ENCODE assay signal across 8 cellular contexts in the genomic region with DNA sequence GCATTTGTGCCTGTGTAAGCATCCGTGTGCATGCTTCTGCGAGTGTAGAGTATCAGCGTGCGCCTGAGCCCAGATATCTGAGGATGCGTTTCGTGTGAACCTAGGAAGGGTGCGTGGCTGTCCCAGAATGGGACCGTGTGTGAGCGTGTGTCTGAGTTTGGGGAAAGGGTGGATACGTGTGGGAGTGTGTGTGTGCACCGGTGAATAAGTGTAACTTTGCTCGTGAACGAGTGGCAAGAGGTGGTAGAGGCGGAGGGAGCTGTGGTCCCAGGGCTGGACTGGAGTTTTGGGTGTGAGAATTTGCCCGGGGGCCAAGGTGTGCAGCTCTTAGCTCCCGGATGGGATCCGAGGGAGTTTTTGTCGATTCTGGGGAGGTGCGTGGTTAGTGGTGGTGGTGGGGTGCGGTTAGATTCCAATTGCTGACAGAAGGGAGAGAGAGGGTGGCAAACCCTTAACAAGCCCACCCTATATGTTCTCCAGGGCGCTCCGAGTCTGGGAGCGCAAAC. TPM values are rescaled to one million over a fixed set of nuclear protein-coding genes. Genes with fewer than 3 reads are reported as not detected.
DNase-seq lines count a peak whose midpoint lies in the region; ATAC-seq and TF ChIP-seq lines count a peak whose summit lies in the region.

No MANE protein-coding gene starts in this region.

- DNase-seq in T-helper 2 cell treated with Interferon-gamma antibody and Interleukin-4, amounts not matched to agents 5 μg/mL and 100 μg/mL, for 36 hours (ENCODE audit: low spot score): no peak
- DNase-seq in T-helper 2 cell: no peak
- DNase-seq in activated CD8-positive, alpha-beta T cell treated with anti-CD3 and anti-CD28 coated beads for 36 hours: no peak
- DNase-seq in MV-4-11 (lab: John Stamatoyannopoulos, UW): no peak
- no peak for DNase-seq in MM.1S

- H3K27me3 ChIP-seq in iPS-18a (ENCODE audit: control insufficient read depth, insufficient read depth, low read length) (peaks cover 53% of the 10 kb centered on the region), MM.1S (replicated peaks; ENCODE audit: insufficient read depth, low read length) (peaks cover 30% of the 10 kb centered on the region)

- H3K9ac ChIP-seq in iPS-18a (ENCODE audit: low read length) (no peak overlapping the region), MM.1S (ENCODE audit: low read length) (no peak overlapping the region)

- peak overlapping the region; percentile 58 for H3K4me3 ChIP-seq in iPS-18a (ENCODE audit: low read length)
- H3K4me3 ChIP-seq in skin epidermis: peak overlapping the region in 5 of 7 experiments; percentile 28 to 64 (median 48)
- no peak overlapping the region for H3K4me3 ChIP-seq in MM.1S (ENCODE audit: low read length)

- intact Hi-C loops in activated CD8-positive, alpha-beta T cell treated with anti-CD3 and anti-CD28 coated beads for 36 hours (cut with micrococcal nuclease): loop anchor here (5.0 kb wide), 1 partner anchor 138 kb away; no protein-coding TSS in a partner anchor

- H3K9me2 ChIP-seq in MM.1S (replicated peaks; ENCODE audit: insufficient read depth, low read length): no peaks in the 10 kb centered on the region

- H3F3A ChIP-seq in MM.1S (ENCODE audit: insufficient read depth, low read length): no peaks in the 10 kb centered on the region

- CTCF ChIA-PET in activated CD8-positive, alpha-beta T cell treated with anti-CD3 and anti-CD28 coated beads for 36 hours (lab: Charles Lee): interaction anchor here (0.7 to 7.3 kb wide), 23 partner anchors 8 to 426 kb away, joined by 3 to 65 read pairs (median 3); no protein-coding TSS in a partner anchor

- H3K4me1 Mint-ChIP-seq in T-helper 2 cell treated with Interferon-gamma antibody and Interleukin-4, amounts not matched to agents 5 μg/mL and 100 μg/mL, for 36 hours (ENCODE audit: low read depth): peaks cover 7% of the 10 kb centered on the region
- H3K4me1 Mint-ChIP-seq in activated CD8-positive, alpha-beta T cell treated with anti-CD3 and anti-CD28 coated beads for 36 hours (ENCODE audit: low read depth): peaks cover 21% of the 10 kb centered on the region

- peak overlapping the region; percentile 45 for H3K4me3 Mint-ChIP-seq in T-helper 2 cell treated with Interferon-gamma antibody and Interleukin-4, amounts not matched to agents 5 μg/mL and 100 μg/mL, for 36 hours
- peak overlapping the region; percentile 44 for H3K4me3 Mint-ChIP-seq in activated CD8-positive, alpha-beta T cell treated with anti-CD3 and anti-CD28 coated beads for 36 hours

- H3K4me1 ChIP-seq in iPS-18a (ENCODE audit: control insufficient read depth, low read depth, low read length) (peaks cover 9% of the 10 kb centered on the region), MM.1S (ENCODE audit: low read length) (no peaks in the 10 kb centered on the region)

- TF ChIP-seq CTCF in activated CD8-positive, alpha-beta T cell treated with anti-CD3 and anti-CD28 coated beads for 36 hours (IDR thresholded peaks at IDR 0.05): no peak
- TF ChIP-seq CTCF in MM.1S (IDR thresholded peaks at IDR 0.05; ENCODE audit: low read length): no peak

- H3K9me3 ChIP-seq in iPS-18a (ENCODE audit: control insufficient read depth, low read depth, low read length) (no peaks in the 10 kb centered on the region), MM.1S (replicated peaks; ENCODE audit: insufficient read depth, low read length) (no peaks in the 10 kb centered on the region)

- no peak overlapping the region for H3K27ac Mint-ChIP-seq in T-helper 2 cell treated with Interferon-gamma antibody and Interleukin-4, amounts not matched to agents 5 μg/mL and 100 μg/mL, for 36 hours
- H3K27ac Mint-ChIP-seq in activated CD8-positive, alpha-beta T cell treated with anti-CD3 and anti-CD28 coated beads for 36 hours: no peak overlapping the region

- no peaks in the 10 kb centered on the region for H4K20me1 ChIP-seq in MM.1S (ENCODE audit: insufficient read depth, low read length)

- no peaks in the 10 kb centered on the region for H3K36me3 Mint-ChIP-seq in T-helper 2 cell treated with Interferon-gamma antibody and Interleukin-4, amounts not matched to agents 5 μg/mL and 100 μg/mL, for 36 hours (ENCODE audit: low read depth)
- H3K36me3 Mint-ChIP-seq in activated CD8-positive, alpha-beta T cell treated with anti-CD3 and anti-CD28 coated beads for 36 hours (ENCODE audit: low read depth): no peaks in the 10 kb centered on the region

- no peak overlapping the region for H2AFZ ChIP-seq in MM.1S (ENCODE audit: low read length)

- ATAC-seq in activated CD8-positive, alpha-beta T cell treated with anti-CD3 and anti-CD28 coated beads for 36 hours: no peak
- ATAC-seq in GM19324 (IDR thresholded peaks at IDR 0.05; ENCODE audit: low FRiP score, unreplicated experiment): no peak

- H3K9me3 Mint-ChIP-seq in T-helper 2 cell treated with Interferon-gamma antibody and Interleukin-4, amounts not matched to agents 5 μg/mL and 100 μg/mL, for 36 hours: no peaks in the 10 kb centered on the region
- H3K9me3 Mint-ChIP-seq in activated CD8-positive, alpha-beta T cell treated with anti-CD3 and anti-CD28 coated beads for 36 hours: no peaks in the 10 kb centered on the region

- H3K4me2 ChIP-seq in MM.1S (ENCODE audit: low read depth, low read length): no peak overlapping the region

- H3K27ac ChIP-seq in iPS-18a (ENCODE audit: low read length): no peak overlapping the region
- H3K27ac ChIP-seq in skin epidermis: peak overlapping the region in 1 of 21 experiments; percentile 88
- H3K27ac ChIP-seq in MM.1S (ENCODE audit: low read length): no peak overlapping the region

- peaks cover 45% of the 10 kb centered on the region for H3K27me3 Mint-ChIP-seq in T-helper 2 cell treated with Interferon-gamma antibody and Interleukin-4, amounts not matched to agents 5 μg/mL and 100 μg/mL, for 36 hours (ENCODE audit: low read depth)
- peaks cover 46% of the 10 kb centered on the region for H3K27me3 Mint-ChIP-seq in activated CD8-positive, alpha-beta T cell treated with anti-CD3 and anti-CD28 coated beads for 36 hours

- POLR2A ChIA-PET in activated CD8-positive, alpha-beta T cell treated with anti-CD3 and anti-CD28 coated beads for 36 hours (lab: Charles Lee): interaction anchor here (0.7 to 1.0 kb wide), 3 partner anchors 13 to 136 kb away, joined by 3 read pairs; no protein-coding TSS in a partner anchor

- H3K36me3 ChIP-seq in iPS-18a (ENCODE audit: control insufficient read depth, low read depth, low read length) (no peaks in the 10 kb centered on the region), MM.1S (replicated peaks; ENCODE audit: insufficient read depth, low read length) (no peaks in the 10 kb centered on the region)

- no peaks in the 10 kb centered on the region for H3K79me2 ChIP-seq in MM.1S (ENCODE audit: low read length)

RNA-seq across cellular contexts. Expression of gene COL27A1, which starts 0.7 kb away (rescaled TPM):
- 1 to 10 TPM; 8.4 to 9.7 TPM for total RNA-seq in activated CD8-positive, alpha-beta T cell treated with anti-CD3 and anti-CD28 coated beads for 36 hours

RNA-seq across cellular contexts. Expression of gene KIF12, which starts 55.6 kb away (rescaled TPM):
- not detected for total RNA-seq in activated CD8-positive, alpha-beta T cell treated with anti-CD3 and anti-CD28 coated beads for 36 hours
